In the genomic region with DNA sequence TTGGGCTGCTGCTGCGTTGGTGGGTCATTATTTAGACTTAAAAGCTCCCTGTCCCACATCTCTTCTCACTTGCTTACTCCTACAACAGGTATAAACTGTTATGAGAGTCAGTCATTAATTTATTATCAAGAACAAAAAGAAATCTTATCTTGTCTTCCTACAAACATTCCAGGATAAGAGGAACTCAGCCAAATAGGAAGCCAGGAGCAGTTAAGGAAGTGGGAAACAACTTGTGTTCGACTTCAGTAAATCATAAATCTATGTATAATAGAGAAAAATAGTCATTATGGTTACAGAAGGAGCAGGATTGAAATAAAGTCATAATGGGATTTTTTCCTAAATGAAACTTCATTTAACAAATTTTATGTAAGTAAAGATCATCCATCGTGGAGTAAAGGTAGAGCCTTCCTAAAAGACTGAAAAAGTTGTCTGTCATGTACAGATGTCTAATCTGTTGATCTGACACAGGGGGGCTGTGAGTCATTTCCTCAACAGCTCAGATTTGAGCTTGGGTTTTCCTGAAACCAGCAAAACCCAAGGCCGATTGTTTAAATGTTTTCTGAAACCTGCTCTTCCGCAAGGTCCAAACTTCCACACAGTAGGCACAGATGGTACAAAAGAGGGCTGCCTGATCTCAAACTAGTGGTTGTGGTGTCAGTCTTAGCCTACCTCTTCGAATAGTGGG, we compare ENCODE assay signal across 13 cellular contexts. TPM values are rescaled to one million over a fixed set of nuclear protein-coding genes. Genes with fewer than 3 reads are reported as not detected.
DNase-seq lines count a peak whose midpoint lies in the region; ATAC-seq, FAIRE-seq and TF ChIP-seq lines count a peak whose summit lies in the region.
"Had no signal": no experiment of that assay in that cellular context is flagged by ENCODE, and none has a peak within 500 bp of the region (broad histone marks: within the 10 kb centered on the region; RNA-seq: fewer than 3 reads in every experiment).

No MANE protein-coding gene starts in this region.

- H3K27ac Mint-ChIP-seq in nephron progenitor cell, result peak overlapping the region; percentile 59

- H3K27me3 ChIP-seq in bronchial epithelial cell (ENCODE audit: control insufficient read depth, insufficient read depth, low read length) (no peaks in the 10 kb centered on the region), dorsolateral prefrontal cortex (no peaks in the 10 kb centered on the region)

- no peak for ATAC-seq in HG02763 (IDR thresholded peaks at IDR 0.05; ENCODE audit: unreplicated experiment)

- TF ChIP-seq CTCF in LNCaP clone FGC (IDR thresholded peaks at IDR 0.05; ENCODE audit: control insufficient read depth, extremely low read depth, insufficient read depth) (no peak), bronchial epithelial cell (IDR thresholded peaks at IDR 0.05; ENCODE audit: insufficient read depth, low read length, severe bottlenecking) (no peak), nephron progenitor cell (IDR thresholded peaks at IDR 0.05) (no peak), coronary artery (IDR thresholded peaks at IDR 0.05) (no peak), dorsolateral prefrontal cortex (IDR thresholded peaks at IDR 0.05 in 54 of 56, conservative IDR thresholded peaks at IDR 0.05 in 2 of 56; ENCODE audit: low read depth in 1 of 56, partially characterized antibody in 56 of 56) (no peak)

- H3K27me3 Mint-ChIP-seq in nephron progenitor cell (ENCODE audit: low read depth, poor library complexity), result no peaks in the 10 kb centered on the region

- H3K9me3 Mint-ChIP-seq in nephron progenitor cell, result no peaks in the 10 kb centered on the region

- peaks cover 91% of the 10 kb centered on the region for H3K36me3 Mint-ChIP-seq in nephron progenitor cell (ENCODE audit: low read depth)

- H3K27ac ChIP-seq in coronary artery (no peak overlapping the region), dorsolateral prefrontal cortex (peak overlapping the region in 24 of 59 donors; percentile 10 to 87 (median 76))

- no peak overlapping the region for H3K4me3 ChIP-seq in LNCaP clone FGC (ENCODE audit: low read depth, low read length)
- no peak overlapping the region for H3K4me3 ChIP-seq in bronchial epithelial cell (ENCODE audit: low read depth, low read length)
- no peak overlapping the region for H3K4me3 ChIP-seq in coronary artery
- no peak overlapping the region for H3K4me3 ChIP-seq in dorsolateral prefrontal cortex

- peaks cover 8% of the 10 kb centered on the region for H3K4me1 Mint-ChIP-seq in nephron progenitor cell

- DNase-seq in EL, result peak; percentile 75
- peak; percentile 2 for DNase-seq in LNCaP clone FGC (ENCODE audit: low read depth)
- peak; percentile 62 for DNase-seq in bronchial epithelial cell (ENCODE audit: low read depth)
- no peak for DNase-seq in nephron progenitor cell
- no peak for DNase-seq in coronary artery (ENCODE audit: low spot score)
- DNase-seq in dorsolateral prefrontal cortex, result no peak
- DNase-seq in NCI-H1092 (lab: John Stamatoyannopoulos, UW), result no peak
- DNase-seq: central memory CD4-positive, alpha-beta T cell; KG1; NCI-H774 had no signal

- H3K4me3 Mint-ChIP-seq in nephron progenitor cell, result no peak overlapping the region

- no peak for FAIRE-seq in bronchial epithelial cell (lab: Jason Lieb, UNC)
- FAIRE-seq: G401.6, TTC549 had no signal

- peaks cover 11% of the 10 kb centered on the region for H3K36me3 ChIP-seq in bronchial epithelial cell (ENCODE audit: control insufficient read depth, insufficient read depth, low read length)

- intact Hi-C loops in dorsolateral prefrontal cortex (cut with DNase I), result no loop called here

RNA-seq across cellular contexts. Expression of a gene that starts 25.3 kb away (rescaled TPM):
- total RNA-seq in bronchial epithelial cell (not detected in 2 replicates), dorsolateral prefrontal cortex (10 to 100 TPM; 19.2 to 91.2 (median 65.0) TPM)

Comparison
In these comparisons a context has a peak if more than half of its experiments do, and no peak if none do; other contexts are left out.
1. DNase-seq: peak in EL (single experiment), LNCaP clone FGC (single experiment) and bronchial epithelial cell (single experiment); none in nephron progenitor cell (single experiment), coronary artery (single experiment), dorsolateral prefrontal cortex (0 of 10) and NCI-H1092 (single experiment).
2. RNA of a gene that starts 25.3 kb away (total RNA-seq): 19.2 to 91.2 TPM in dorsolateral prefrontal cortex; not detected in bronchial epithelial cell; every median in the first group is over 10 times any median in the second.